8 cellular contexts compared by ENCODE assay signal in the genomic region with DNA sequence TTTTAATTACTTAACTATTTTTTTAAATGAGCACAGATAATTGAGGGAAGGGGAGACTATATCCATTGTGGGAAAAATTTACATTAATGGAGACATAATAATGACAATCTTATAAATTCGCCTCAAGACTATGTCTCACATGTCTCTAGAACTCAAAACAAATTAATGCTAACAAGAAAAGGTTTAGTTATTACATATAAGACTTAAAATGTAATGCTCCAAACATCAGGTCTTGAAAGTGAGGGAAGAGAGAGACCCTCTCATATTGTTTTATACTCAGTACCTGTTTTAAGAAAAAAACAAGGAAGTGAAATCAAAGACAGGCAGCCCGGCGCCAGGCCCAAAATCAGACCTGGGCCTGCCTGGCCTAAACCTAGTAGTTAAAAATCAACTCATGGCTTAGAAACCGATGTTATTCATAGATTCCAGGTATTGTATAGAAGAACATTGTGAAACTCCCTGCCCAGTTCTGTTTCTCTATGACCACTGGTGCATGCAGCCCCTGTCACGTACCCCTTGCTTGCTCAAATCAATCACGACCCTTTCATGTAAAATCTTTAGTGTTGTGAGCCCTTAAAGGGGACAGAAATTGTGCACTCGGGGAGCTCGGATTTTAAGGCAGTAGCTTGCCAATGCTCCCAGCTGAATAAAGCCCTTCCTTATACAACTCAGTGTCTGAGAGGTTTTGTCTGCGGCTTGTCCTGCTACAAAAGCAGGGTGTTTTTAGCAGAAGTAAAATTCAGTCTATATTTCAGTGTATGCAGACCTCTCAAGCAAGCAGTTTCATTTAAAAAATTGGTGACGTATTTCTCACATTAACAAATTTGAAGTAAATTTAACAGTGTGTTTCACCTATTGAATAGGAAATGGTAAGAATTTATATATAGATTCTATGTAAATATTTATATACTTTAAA.
DNase-seq lines count a peak whose midpoint lies in the region; ATAC-seq and TF ChIP-seq lines count a peak whose summit lies in the region.
"Not testable (repeated sequence)": the region's sequence is repeated elsewhere in the genome, so short reads cannot be mapped to it uniquely, and the experiment has no call there.

No MANE protein-coding gene starts in this region.

- H3K4me1 ChIP-seq in OCI-LY1 (ENCODE audit: insufficient read depth, low read length, severe bottlenecking) (peaks cover 11% of the 10 kb centered on the region), tibial nerve (peaks cover 0 to 42% (median 13%) of the 10 kb centered on the region in 4 donors)

- not testable (repeated sequence) for TF ChIP-seq CTCF in OCI-LY1 (IDR thresholded peaks at IDR 0.05; ENCODE audit: low read length); tibial nerve (IDR thresholded peaks at IDR 0.05)

- peak overlapping the region; percentile 20 for H3K27ac ChIP-seq in OCI-LY1 (ENCODE audit: low read depth, low read length, poor library complexity, severe bottlenecking)
- H3K27ac ChIP-seq in tibial nerve, result peak overlapping the region in 3 of 4 donors; percentile 24 to 88 (median 74)

- not testable (repeated sequence) for H4K20me1 ChIP-seq in OCI-LY1 (ENCODE audit: insufficient read depth, low read length)

- TF ChIP-seq EP300 in tibial nerve (IDR thresholded peaks at IDR 0.05), result not testable (repeated sequence)

- not testable (repeated sequence) for H3K9ac ChIP-seq in OCI-LY1 (ENCODE audit: low read length)

- H3K4me3 ChIP-seq in OCI-LY1 (ENCODE audit: low read depth, low read length, poor library complexity, severe bottlenecking); tibial nerve: not testable (repeated sequence)

- peak; percentile 47 for ATAC-seq in GM18502 (IDR thresholded peaks at IDR 0.05; ENCODE audit: poor library complexity, unreplicated experiment)
- peak; percentile 47 for ATAC-seq in GM19023 (IDR thresholded peaks at IDR 0.05; ENCODE audit: unreplicated experiment)
- ATAC-seq in GM21526 (IDR thresholded peaks at IDR 0.05; ENCODE audit: low FRiP score, unreplicated experiment), result peak; percentile 56
- ATAC-seq in HG02884 (IDR thresholded peaks at IDR 0.05; ENCODE audit: unreplicated experiment), result peak; percentile 46
- ATAC-seq in HG03439 (IDR thresholded peaks at IDR 0.05; ENCODE audit: unreplicated experiment), result peak; percentile 48

- H3K9me2 ChIP-seq in OCI-LY1 (ENCODE audit: low read depth, low read length), result not testable (repeated sequence)

- not testable (repeated sequence) for H3K9me3 ChIP-seq in OCI-LY1 (ENCODE audit: low read length); tibial nerve

- H3K4me2 ChIP-seq in OCI-LY1 (ENCODE audit: low read length), result peak overlapping the region; percentile 31; the same call in 1 of the 2 replicates

- peak overlapping the region; percentile 94 for H2AFZ ChIP-seq in OCI-LY1 (ENCODE audit: low read length)

- TF ChIP-seq POLR2A in tibial nerve (IDR thresholded peaks at IDR 0.05), result not testable (repeated sequence)

- not testable (repeated sequence) for H3F3A ChIP-seq in OCI-LY1 (ENCODE audit: insufficient read depth, low read length)

- not testable (repeated sequence) for H3K27me3 ChIP-seq in OCI-LY1 (ENCODE audit: insufficient read depth, low read length); tibial nerve

- H3K36me3 ChIP-seq in OCI-LY1 (ENCODE audit: insufficient read depth, low read length); tibial nerve: not testable (repeated sequence)

- 63 to 71% methylated on average over 10 of the region's 10 CpGs for WGBS in tibial nerve, 2 donors

- not testable (repeated sequence) for H3K79me2 ChIP-seq in OCI-LY1 (ENCODE audit: insufficient read depth, low read length)

- DNase-seq in kidney tubule cell (ENCODE audit: low spot score), result peak; percentile 21
- DNase-seq in tibial nerve (ENCODE audit: low spot score in 2 of 2), result not testable (repeated sequence)
